22 cellular contexts compared by ENCODE assay signal in the genomic region with DNA sequence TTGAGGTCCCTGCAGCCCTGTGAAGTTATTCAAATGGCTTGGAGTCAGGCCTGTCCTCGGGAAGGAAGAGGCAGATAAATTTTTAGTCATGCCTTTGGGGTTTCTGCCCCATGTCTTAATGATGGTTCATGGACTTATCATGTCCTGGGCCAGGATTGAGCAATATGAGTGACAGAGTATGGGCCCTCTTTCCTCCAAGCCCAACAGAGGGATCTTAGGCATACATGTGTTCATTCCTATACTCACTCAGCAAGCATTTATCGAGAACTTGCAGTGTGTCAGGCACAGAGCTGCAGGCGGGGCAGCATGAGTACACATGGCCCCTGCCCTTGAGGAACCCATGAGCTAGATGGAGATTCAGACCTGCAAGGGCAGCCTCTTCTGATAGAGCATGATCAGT. TPM values are rescaled to one million over a fixed set of nuclear protein-coding genes. Genes with fewer than 3 reads are reported as not detected.
A peak's percentile ranks its signal among the peaks of the same experiment; 100 is the strongest.
DNase-seq lines count a peak whose midpoint lies in the region; ATAC-seq, FAIRE-seq and TF ChIP-seq lines count a peak whose summit lies in the region.
"Had no signal": no experiment of that assay in that cellular context is flagged by ENCODE, and none has a peak within 500 bp of the region (broad histone marks: within the 10 kb centered on the region; RNA-seq: fewer than 3 reads in every experiment).

No MANE protein-coding gene starts in this region.

- H3K9ac ChIP-seq in K562 (ENCODE audit: insufficient read depth in 1 of 2, low read depth in 2 of 2, low read length in 2 of 2), result no peak overlapping the region

- CTCF ChIA-PET in K562 (lab: Yijun Ruan, JAX; ENCODE audit: low intra/inter-chr PET ratio), result no interaction called here

- intact Hi-C loops in K562 (cut with micrococcal nuclease), result no loop called here

- DNase-seq in AG10803 (ENCODE audit: low read depth), result peak; percentile 82
- peak; percentile 48 for DNase-seq in HS-5 (ENCODE audit: low read depth)
- DNase-seq in K562 (ENCODE audit: extremely low read depth in 1 of 4, low spot score in 3 of 4), result no peak
- DNase-seq in kidney tubule cell (ENCODE audit: low spot score), result peak; percentile 13
- DNase-seq in NCI-H2107 (lab: John Stamatoyannopoulos, UW), result no peak
- DNase-seq in dermis blood vessel endothelial cell, result no peak
- no peak for DNase-seq in GM20000 (ENCODE audit: low spot score)
- no peak for DNase-seq in NCI-H774 (lab: John Stamatoyannopoulos, UW)
- DNase-seq: activated CD4-positive, alpha-beta T cell treated with anti-CD3 and anti-CD28 coated beads, Interleukin-2, amount 50 U/mL, for 4 hours; activated naive CD4-positive, alpha-beta T cell treated with anti-CD3 and anti-CD28 coated beads, Interleukin-2, amount 10 ng/mL, durations not matched to agents 7 days and 5 days; activated T-cell treated with anti-CD3 and anti-CD28 coated beads, Interleukin-2, amount 50 U/mL, for 24 hours; cortex of kidney; DMS153; NCI-H2081 treated with DMSO at 0.1 percent for 48 hours; NCI-H526 treated with DMSO at 0.1 percent for 48 hours; nephron progenitor cell; SHP77; spleen; stimulated activated CD4-positive, alpha-beta T cell treated with anti-CD3 and anti-CD28 coated beads, Interleukin-4, amount 100 ng/mL, for 4 hours; T-helper 1 cell had no signal

- no peak for TF ChIP-seq CTCF in AG10803 (conservative IDR thresholded peaks at IDR 0.05; ENCODE audit: low read length)
- no peak for TF ChIP-seq CTCF in K562 (IDR thresholded peaks at IDR 0.05 in 2 of 3, conservative IDR thresholded peaks at IDR 0.05 in 1 of 3; ENCODE audit: insufficient read depth in 2 of 3, low read depth in 1 of 3, low read length in 3 of 3)
- no peak for TF ChIP-seq CTCF in GM20000 (IDR thresholded peaks at IDR 0.05; ENCODE audit: extremely low read depth, missing control alignments)

- WGBS in K562 (ENCODE audit: insufficient coverage, low coverage, missing lambda C conversion rate), result 6% methylated on average over 3 of the region's 3 CpGs

- no peak for TF ChIP-seq POLR2A in K562 (conservative IDR thresholded peaks at IDR 0.05)

- POLR2A ChIA-PET in K562 (lab: Yijun Ruan, JAX), result no interaction called here

- in situ Hi-C loops in K562 (cut with MboI), result no loop called here

- no peak for TF ChIP-seq RAD21 in K562 (CRISPR knock-in tag; conservative IDR thresholded peaks at IDR 0.05 in 1 of 2, IDR thresholded peaks at IDR 0.05 in 1 of 2)

- no peak for FAIRE-seq in K562 (lab: Jason Lieb, UNC)

- H3K9me3 ChIP-seq in K562 (replicated peaks; ENCODE audit: control insufficient read depth, insufficient read depth, low read depth, low read length), result no peaks in the 10 kb centered on the region
- H3K9me3 ChIP-seq: prostate gland, spleen had no signal

- peaks cover 0 to 10% of the 10 kb centered on the region in 2 experiments; a peak in 4 of 5 replicates for H3K4me1 ChIP-seq in K562 (replicated peaks in 1 of 2; ENCODE audit: control insufficient read depth in 2 of 2, insufficient read depth in 2 of 2, low read length in 2 of 2)
- H3K4me1 ChIP-seq: prostate gland had no signal

- H2AFZ ChIP-seq in K562 (ENCODE audit: low read depth, low read length), result no peak overlapping the region

- no peak for TF ChIP-seq EP300 in K562 (IDR thresholded peaks at IDR 0.05; ENCODE audit: low read length)

- H3K36me3 ChIP-seq in K562 (ENCODE audit: control insufficient read depth, insufficient read depth, low read length), result no peaks in the 10 kb centered on the region
- H3K36me3 ChIP-seq: prostate gland, spleen had no signal

- H3K4me2 ChIP-seq in K562 (ENCODE audit: insufficient read depth, low read length), result no peak overlapping the region

- no peaks in the 10 kb centered on the region; the same call in 1 of the 2 replicates for H4K20me1 ChIP-seq in K562 (replicated peaks; ENCODE audit: control insufficient read depth, insufficient read depth, low read length)

- H3K4me3 ChIP-seq in AG10803 (ENCODE audit: low read length) (no peak overlapping the region), K562 (no peak overlapping the region)
- H3K4me3 ChIP-seq: prostate gland, spleen had no signal

- no peaks in the 10 kb centered on the region for H3K79me2 ChIP-seq in K562 (ENCODE audit: control insufficient read depth, insufficient read depth, low read length)

- H3K9me1 ChIP-seq in K562 (ENCODE audit: control insufficient read depth, insufficient read depth, low read length), result no peaks in the 10 kb centered on the region

- no TSS peak for BruUV-seq in K562 (replicated peaks; lab: Mats Ljungman, UMichigan)

- ATAC-seq in K562, result no peak

- peaks cover 0 to 46% of the 10 kb centered on the region in 2 experiments; a peak in 2 of 5 replicates for H3K27me3 ChIP-seq in K562 (ENCODE audit: control insufficient read depth in 2 of 2, insufficient read depth in 2 of 2, low read length in 2 of 2)

- no peak overlapping the region for H3K27ac ChIP-seq in K562 (ENCODE audit: extremely low read depth, low read depth, low read length)
- H3K27ac ChIP-seq: prostate gland, spleen, VCaP had no signal

TF ChIP-seq in K562, 482 proteins besides CTCF, POLR2A, EP300 and RAD21:
- TF ChIP-seq CEBPG (CRISPR knock-in tag; IDR thresholded peaks at IDR 0.05) (no peak), CEBPG (tag; conservative IDR thresholded peaks at IDR 0.05 in 1 of 2, IDR thresholded peaks at IDR 0.05 in 1 of 2) (peak; percentile 37 to 63; a peak in 2 of 4 replicates), CEBPB (tag; IDR thresholded peaks at IDR 0.05) (peak; percentile 45), BHLHE40 (IDR thresholded peaks at IDR 0.05; ENCODE audit: low read length) (no peak), FIP1L1 (IDR thresholded peaks at IDR 0.05; ENCODE audit: low read depth, low read length, poor library complexity, severe bottlenecking) (no peak)
- TF ChIP-seq, protein P1, sequence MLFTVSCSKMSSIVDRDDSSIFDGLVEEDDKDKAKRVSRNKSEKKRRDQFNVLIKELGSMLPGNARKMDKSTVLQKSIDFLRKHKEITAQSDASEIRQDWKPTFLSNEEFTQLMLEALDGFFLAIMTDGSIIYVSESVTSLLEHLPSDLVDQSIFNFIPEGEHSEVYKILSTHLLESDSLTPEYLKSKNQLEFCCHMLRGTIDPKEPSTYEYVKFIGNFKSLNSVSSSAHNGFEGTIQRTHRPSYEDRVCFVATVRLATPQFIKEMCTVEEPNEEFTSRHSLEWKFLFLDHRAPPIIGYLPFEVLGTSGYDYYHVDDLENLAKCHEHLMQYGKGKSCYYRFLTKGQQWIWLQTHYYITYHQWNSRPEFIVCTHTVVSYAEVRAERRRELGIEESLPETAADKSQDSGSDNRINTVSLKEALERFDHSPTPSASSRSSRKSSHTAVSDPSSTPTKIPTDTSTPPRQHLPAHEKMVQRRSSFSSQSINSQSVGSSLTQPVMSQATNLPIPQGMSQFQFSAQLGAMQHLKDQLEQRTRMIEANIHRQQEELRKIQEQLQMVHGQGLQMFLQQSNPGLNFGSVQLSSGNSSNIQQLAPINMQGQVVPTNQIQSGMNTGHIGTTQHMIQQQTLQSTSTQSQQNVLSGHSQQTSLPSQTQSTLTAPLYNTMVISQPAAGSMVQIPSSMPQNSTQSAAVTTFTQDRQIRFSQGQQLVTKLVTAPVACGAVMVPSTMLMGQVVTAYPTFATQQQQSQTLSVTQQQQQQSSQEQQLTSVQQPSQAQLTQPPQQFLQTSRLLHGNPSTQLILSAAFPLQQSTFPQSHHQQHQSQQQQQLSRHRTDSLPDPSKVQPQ (CRISPR knock-in tag; IDR thresholded peaks at IDR 0.05; ENCODE audit: borderline replicate concordance), result no peak

RNA-seq across cellular contexts. Expression of a gene that starts 6.2 kb away (rescaled TPM):
- not detected in 2 replicates for total RNA-seq in K562 (2011; cell fraction: chromatin; rRNA removed; ENCODE audit: low replicate concordance)
- total RNA-seq in K562 (2011; cell fraction: nucleolus; rRNA removed), result not detected in 2 replicates
- not detected in 2 replicates for total RNA-seq in K562 (2011; cell fraction: nucleoplasm; rRNA removed)
- not detected in 2 replicates for total RNA-seq in K562 (2014; rRNA removed)
- total RNA-seq in K562 (2014; rRNA removed; fragmentation: Illumina TruSeq; extraction: Trizol), result not detected in 2 replicates
- not detected in 2 replicates for total RNA-seq in K562 (2015; rRNA removed; fragmentation: Illumina TruSeq; extraction: Trizol)
- total RNA-seq in K562 (2021), result not detected in 2 replicates
- not detected in 2 replicates for polyA plus RNA-seq in K562 (2011; rRNA removed)
- not detected in 2 replicates for polyA plus RNA-seq in K562 (2011; cell fraction: cytosol; rRNA removed)
- polyA plus RNA-seq in K562 (2011; cell fraction: nucleus; rRNA removed), result 0.03 TPM in 1 of 2 replicates, not detected in the other
- polyA plus RNA-seq in K562 (2012), result 0.01 TPM in 1 of 2 replicates, not detected in the other
- polyA plus RNA-seq in K562 (2014; fragmentation: Illumina TruSeq; extraction: Trizol), result not detected in 2 replicates
- polyA plus RNA-seq in K562 (2014; fragmentation: Nextera tagmentation; extraction: Ambion mirVana), result not detected
- polyA plus RNA-seq in K562 (2014; rRNA removed), result not detected in 2 replicates
- not detected in 2 replicates for polyA minus RNA-seq in K562 (2011; rRNA and poly(A)+ RNA removed)
- polyA minus RNA-seq in K562 (2011; cell fraction: cytosol; rRNA and poly(A)+ RNA removed), result not detected in 2 replicates
- polyA minus RNA-seq in K562 (2011; cell fraction: nucleus; rRNA and poly(A)+ RNA removed), result not detected in 2 replicates
- not detected in 2 replicates for total RNA-seq in dermis blood vessel endothelial cell
- total RNA-seq: spleen had no signal

Comparison
In these comparisons a context has a peak if more than half of its experiments do, and no peak if none do; other contexts are left out.
1. DNase-seq: peak in AG10803 (single experiment), HS-5 (single experiment) and kidney tubule cell (single experiment); none in K562 (0 of 4), NCI-H2107 (single experiment), dermis blood vessel endothelial cell (single experiment), GM20000 (single experiment) and NCI-H774 (single experiment).